In the genomic region with DNA sequence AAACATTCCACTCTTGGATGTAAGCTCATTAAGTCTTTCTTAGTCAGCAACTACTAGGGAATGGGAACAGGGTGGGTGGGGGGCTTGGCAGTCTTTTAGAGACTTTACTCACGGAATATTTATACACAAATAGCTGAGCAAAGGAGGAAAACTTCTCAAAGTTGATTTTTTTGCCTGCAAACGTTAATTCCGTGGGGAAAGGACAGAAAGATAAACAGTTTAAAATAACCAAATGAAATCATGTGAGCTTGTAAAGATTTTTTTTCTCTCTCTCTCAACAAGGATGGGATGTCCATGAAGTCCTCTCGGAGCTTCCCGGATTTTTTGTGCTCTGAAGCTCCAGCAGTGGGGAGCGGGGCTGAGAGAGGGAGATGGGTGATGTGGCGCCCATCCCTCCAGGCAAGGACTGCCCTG, we compare ENCODE assay signal across 20 cellular contexts. TPM values are rescaled to one million over a fixed set of nuclear protein-coding genes. Genes with fewer than 3 reads are reported as not detected.
DNase-seq lines count a peak whose midpoint lies in the region; TF ChIP-seq lines count a peak whose summit lies in the region.
"Had no signal": no experiment of that assay in that cellular context is flagged by ENCODE, and none has a peak within 500 bp of the region (broad histone marks: within the 10 kb centered on the region; RNA-seq: fewer than 3 reads in every experiment).

No MANE protein-coding gene starts in this region.

- no peaks in the 10 kb centered on the region for H3K27me3 ChIP-seq in skeletal muscle satellite cell (ENCODE audit: control insufficient read depth, insufficient read depth, low read length)
- H3K27me3 ChIP-seq: right lobe of liver had no signal

- peaks cover 64% of the 10 kb centered on the region for H3K4me1 ChIP-seq in skeletal muscle satellite cell (ENCODE audit: control insufficient read depth, insufficient read depth, low read length)

- H3K36me3 Mint-ChIP-seq in HFFc6 (ENCODE audit: low read depth): no peaks in the 10 kb centered on the region

- H3K9me3 Mint-ChIP-seq in HFFc6: no peaks in the 10 kb centered on the region

- peak overlapping the region; percentile 94 for H3K27ac Mint-ChIP-seq in HFFc6

- H3K4me2 ChIP-seq in skeletal muscle satellite cell (ENCODE audit: low read length): peak overlapping the region; percentile 50

- no peaks in the 10 kb centered on the region for H3K9me3 ChIP-seq in SK-N-MC (ENCODE audit: low read depth, low read length)
- no peaks in the 10 kb centered on the region for H3K9me3 ChIP-seq in skeletal muscle satellite cell (replicated peaks; ENCODE audit: low read length)
- H3K9me3 ChIP-seq: right lobe of liver had no signal

- H3K4me3 ChIP-seq in SK-N-MC (no peak overlapping the region), skeletal muscle satellite cell (ENCODE audit: low read length) (no peak overlapping the region)
- H3K4me3 ChIP-seq: right lobe of liver had no signal

- peaks cover 68% of the 10 kb centered on the region for H3K4me1 Mint-ChIP-seq in HFFc6 (ENCODE audit: low read depth)

- peak overlapping the region; percentile 37; the same call in 1 of the 2 replicates for H3K4me3 Mint-ChIP-seq in HFFc6

- H3K36me3 ChIP-seq in SK-N-MC (ENCODE audit: insufficient read depth, low read length) (no peaks in the 10 kb centered on the region), skeletal muscle satellite cell (ENCODE audit: insufficient read depth, low read length) (no peaks in the 10 kb centered on the region)
- H3K36me3 ChIP-seq: right lobe of liver had no signal

- no peak overlapping the region for H3K9ac ChIP-seq in SK-N-MC (ENCODE audit: insufficient read length)
- peak overlapping the region; percentile 67 for H3K9ac ChIP-seq in skeletal muscle satellite cell (ENCODE audit: low read depth, low read length)

- DNase-seq in HFFc6: peak; percentile 16
- no peak for DNase-seq in SK-N-MC (ENCODE audit: low read depth, low spot score)
- DNase-seq in fibroblast of peridontal ligament (ENCODE audit: extremely low read depth): peak; percentile 94
- DNase-seq in iPS-NIHi11 (ENCODE audit: low spot score): no peak
- DNase-seq in mesenteric fat pad (ENCODE audit: low spot score): no peak
- DNase-seq in activated CD4-positive, alpha-beta T cell treated with anti-CD3 and anti-CD28 coated beads, Interleukin-2, amount 50 U/mL, for 1 hour: no peak
- DNase-seq in SW480 (ENCODE audit: low spot score): no peak
- DNase-seq: activated CD4-positive, alpha-beta T cell treated with anti-CD3 and anti-CD28 coated beads for 1 hour; activated effector memory CD4-positive, alpha-beta T cell treated with anti-CD3 and anti-CD28 coated beads, Interleukin-2, amount 50 U/mL, for 16 hours; AML-193; amygdala; head of caudate nucleus; Karpas-422; NCI-H1417; right lobe of liver; stimulated activated CD4-positive, alpha-beta T cell treated with anti-CD3 and anti-CD28 coated beads, Interleukin-4, amount 100 ng/mL, for 24 hours; stimulated activated CD8-positive, alpha-beta memory T cell treated with anti-CD3 and anti-CD28 coated beads, Interleukin-4, amount 100 ng/mL, for 48 hours; T-helper 9 cell had no signal

- no peak for TF ChIP-seq CTCF in HFFc6 (IDR thresholded peaks at IDR 0.05)

- H3K27ac ChIP-seq in SK-N-MC: peak overlapping the region; percentile 62
- H3K27ac ChIP-seq: epithelial cell of prostate, right lobe of liver had no signal

- no peaks in the 10 kb centered on the region for H3K27me3 Mint-ChIP-seq in HFFc6 (ENCODE audit: insufficient read depth)

RNA-seq across cellular contexts. Expression of a gene that starts 32.2 kb away (rescaled TPM):
- total RNA-seq in HFFc6 (2021; fragmentation: NEBNext Ultra II Directional; extraction: Animal tissue kit (Norgen Biotek cat#: 25700)): 100 to 1,000 TPM; 138 to 171 (median 158) TPM
- 104 and 107 TPM in 2 replicates for total RNA-seq in skeletal muscle satellite cell (2012; rRNA removed)
- total RNA-seq in mesenteric fat pad: 494 TPM

RNA-seq across cellular contexts. Expression of a gene that starts 54.5 kb away (rescaled TPM):
- 10 to 100 TPM; 55.9 to 68.9 (median 62.4) TPM for total RNA-seq in HFFc6 (2021; fragmentation: NEBNext Ultra II Directional; extraction: Animal tissue kit (Norgen Biotek cat#: 25700))
- 33.0 and 38.9 TPM in 2 replicates for total RNA-seq in skeletal muscle satellite cell (2012; rRNA removed)
- total RNA-seq in mesenteric fat pad: 45.6 TPM

Comparison
In these comparisons a context has a peak if more than half of its experiments do, and no peak if none do; other contexts are left out.
1. DNase-seq: peak in HFFc6 (single experiment) and fibroblast of peridontal ligament (single experiment); none in SK-N-MC (single experiment), iPS-NIHi11 (single experiment), mesenteric fat pad (single experiment), activated CD4-positive, alpha-beta T cell treated with anti-CD3 and anti-CD28 coated beads, Interleukin-2, amount 50 U/mL, for 1 hour (single experiment) and SW480 (single experiment).